ENCODE assay signal across 8 cellular contexts in the genomic region with DNA sequence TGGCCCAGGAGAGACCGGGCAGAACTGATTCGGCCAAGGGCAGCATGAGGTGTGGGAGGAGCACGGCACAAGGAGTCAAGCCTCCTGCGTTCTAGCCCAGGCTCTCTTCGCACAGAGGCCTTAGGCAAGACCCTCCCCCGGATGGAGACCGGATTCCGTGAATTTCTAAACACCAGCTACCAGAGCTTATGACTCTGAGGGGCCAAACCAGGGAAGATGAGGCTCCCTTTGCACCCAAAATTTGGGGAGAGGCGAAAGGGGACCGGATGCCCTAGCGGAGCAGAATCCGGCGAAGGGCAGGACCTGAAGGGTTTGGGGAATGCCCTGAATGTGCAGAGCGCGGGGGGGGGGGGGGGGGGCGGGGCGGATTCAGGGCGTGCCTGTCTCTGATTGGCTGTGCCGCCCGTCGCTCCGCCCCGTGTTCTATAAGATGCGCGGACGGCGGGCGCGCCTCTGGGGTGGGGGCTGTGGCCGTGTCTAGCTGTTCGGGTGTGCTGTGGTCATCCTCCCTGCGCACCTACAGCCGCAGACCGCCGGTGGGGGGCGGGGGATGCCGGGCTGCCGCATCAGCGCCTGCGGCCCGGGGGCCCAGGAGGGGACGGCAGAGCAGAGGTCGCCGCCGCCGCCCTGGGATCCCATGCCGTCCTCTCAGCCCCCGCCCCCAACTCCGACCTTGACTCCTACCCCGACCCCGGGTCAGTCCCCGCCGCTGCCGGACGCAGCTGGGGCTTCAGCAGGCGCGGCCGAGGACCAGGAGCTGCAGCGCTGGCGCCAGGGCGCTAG. TPM values are rescaled to one million over a fixed set of nuclear protein-coding genes. Genes with fewer than 3 reads are reported as not detected.
A peak's percentile ranks its signal among the peaks of the same experiment; 100 is the strongest.
DNase-seq lines count a peak whose midpoint lies in the region; ATAC-seq, FAIRE-seq and TF ChIP-seq lines count a peak whose summit lies in the region.

A gene with protein sequence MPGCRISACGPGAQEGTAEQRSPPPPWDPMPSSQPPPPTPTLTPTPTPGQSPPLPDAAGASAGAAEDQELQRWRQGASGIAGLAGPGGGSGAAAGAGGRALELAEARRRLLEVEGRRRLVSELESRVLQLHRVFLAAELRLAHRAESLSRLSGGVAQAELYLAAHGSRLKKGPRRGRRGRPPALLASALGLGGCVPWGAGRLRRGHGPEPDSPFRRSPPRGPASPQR (plus strand): TSS at position 456 of the 783 bp plus-strand sequence. CDS start 95 bp downstream, at position 551.

- no peak for TF ChIP-seq CTCF in CD8-positive, alpha-beta T cell (IDR thresholded peaks at IDR 0.05)
- no peak for TF ChIP-seq CTCF in left lung (IDR thresholded peaks at IDR 0.05)

- no peak for FAIRE-seq in H54 (lab: Jason Lieb, UNC)

- TF ChIP-seq POLR2A in H54 (IDR thresholded peaks at IDR 0.05; ENCODE audit: low read depth, low read length), result peak; percentile 82

- no peaks in the 10 kb centered on the region for H3K9me3 ChIP-seq in CD8-positive, alpha-beta T cell (ENCODE audit: low read length)
- H3K9me3 ChIP-seq in left lung, result no peaks in the 10 kb centered on the region

- H3K4me3 ChIP-seq in CD8-positive, alpha-beta T cell (ENCODE audit: low read depth, low read length), result peak within 1 kb of the TSS; percentile 61
- peak within 1 kb of the TSS; percentile 62 to 72 for H3K4me3 ChIP-seq in left lung

- peaks cover 12% of the 10 kb centered on the region for H3K4me1 ChIP-seq in CD8-positive, alpha-beta T cell (ENCODE audit: insufficient read depth, low read length)
- H3K4me1 ChIP-seq in left lung, result peaks cover 6 to 51% of the 10 kb centered on the region in 2 donors

- intact Hi-C loops in CD8-positive, alpha-beta T cell (cut with DNase I, micrococcal nuclease), result no loop called here
- intact Hi-C loops in left lung (cut with DNase I), result no loop called here

- DNase-seq in CD8-positive, alpha-beta T cell, result peak; percentile 28 to 73 (median 63)
- peak; percentile 78 for DNase-seq in H54 (ENCODE audit: insufficient read length, low spot score)
- peak; percentile 42 for DNase-seq in NCI-H2196 treated with DMSO at 0.1 percent for 48 hours (lab: John Stamatoyannopoulos, UW; ENCODE audit: unreplicated experiment)
- DNase-seq in activated CD4-positive, alpha-beta T cell treated with anti-CD3 and anti-CD28 coated beads, Interleukin-2, amount 50 U/mL, for 1 hour, result peak; percentile 67
- DNase-seq in dedifferentiated amniotic fluid mesenchymal stem cell (ENCODE audit: extremely low spot score), result peak; percentile 54
- peak; percentile 73 to 92 for DNase-seq in left lung
- DNase-seq in stimulated activated CD4-positive, alpha-beta T cell treated with anti-CD3 and anti-CD28 coated beads, Interleukin-2, amount 100 ng/mL, for 4 hours (ENCODE audit: low read depth), result peak; percentile 57
- DNase-seq in pons (ENCODE audit: low spot score), result no peak

- no peaks in the 10 kb centered on the region for H3K9me3 Mint-ChIP-seq in CD8-positive, alpha-beta T cell

- POLR2A ChIA-PET in CD8-positive, alpha-beta T cell (lab: Charles Lee), result interaction anchor here (0.5 kb wide), 1 partner anchor 771 kb away, joined by 3 read pairs; no protein-coding TSS in a partner anchor

- no peak within 1 kb of the TSS for H3K27ac ChIP-seq in CD8-positive, alpha-beta T cell (ENCODE audit: low read depth, low read length)
- H3K27ac ChIP-seq in left lung, result peak within 1 kb of the TSS in 1 of 2 donors; percentile 48

- H3K27ac Mint-ChIP-seq in CD8-positive, alpha-beta T cell, result no peak within 1 kb of the TSS

- H3K27me3 ChIP-seq in CD8-positive, alpha-beta T cell (ENCODE audit: insufficient read depth, low read length), result peaks cover 19% of the 10 kb centered on the region
- H3K27me3 ChIP-seq in left lung, result peaks cover 15 to 78% of the 10 kb centered on the region in 2 donors

- H3K36me3 Mint-ChIP-seq in CD8-positive, alpha-beta T cell, result no peaks in the 10 kb centered on the region

- H3K4me1 Mint-ChIP-seq in CD8-positive, alpha-beta T cell (ENCODE audit: low read depth), result peaks cover 13% of the 10 kb centered on the region

- H3K36me3 ChIP-seq in CD8-positive, alpha-beta T cell (ENCODE audit: insufficient read depth, low read length), result no peaks in the 10 kb centered on the region
- H3K36me3 ChIP-seq in left lung, result no peaks in the 10 kb centered on the region

- H3K27me3 Mint-ChIP-seq in CD8-positive, alpha-beta T cell (ENCODE audit: low read depth), result peaks cover 47% of the 10 kb centered on the region

- CTCF ChIA-PET in CD8-positive, alpha-beta T cell (lab: Charles Lee), result interaction anchor here (0.9 kb wide), 1 partner anchor 18 kb away, joined by 3 read pairs; no protein-coding TSS in a partner anchor

- peak; percentile 62 for ATAC-seq in CD8-positive, alpha-beta T cell
- ATAC-seq in left lung, result peak; percentile 69

- peak within 1 kb of the TSS; percentile 78 for H3K4me3 Mint-ChIP-seq in CD8-positive, alpha-beta T cell

RNA-seq across cellular contexts. Expression of the gene that starts here (rescaled TPM):
- total RNA-seq in CD8-positive, alpha-beta T cell, result not detected
- total RNA-seq in left lung, result 10 to 100 TPM; 23.4 to 27.7 TPM

Comparison
In these comparisons a context has a peak if more than half of its experiments do, and no peak if none do; other contexts are left out.
1. RNA of the gene that starts here (total RNA-seq): 23.4 to 27.7 TPM in left lung; not detected in CD8-positive, alpha-beta T cell; every median in the first group is over 10 times any median in the second.
2. Peak in DNase-seq, ATAC-seq and H3K4me3 ChIP-seq in CD8-positive, alpha-beta T cell; RNA of the gene not detected or under 1 TPM.